22 cellular contexts compared by ENCODE assay signal in the genomic region with DNA sequence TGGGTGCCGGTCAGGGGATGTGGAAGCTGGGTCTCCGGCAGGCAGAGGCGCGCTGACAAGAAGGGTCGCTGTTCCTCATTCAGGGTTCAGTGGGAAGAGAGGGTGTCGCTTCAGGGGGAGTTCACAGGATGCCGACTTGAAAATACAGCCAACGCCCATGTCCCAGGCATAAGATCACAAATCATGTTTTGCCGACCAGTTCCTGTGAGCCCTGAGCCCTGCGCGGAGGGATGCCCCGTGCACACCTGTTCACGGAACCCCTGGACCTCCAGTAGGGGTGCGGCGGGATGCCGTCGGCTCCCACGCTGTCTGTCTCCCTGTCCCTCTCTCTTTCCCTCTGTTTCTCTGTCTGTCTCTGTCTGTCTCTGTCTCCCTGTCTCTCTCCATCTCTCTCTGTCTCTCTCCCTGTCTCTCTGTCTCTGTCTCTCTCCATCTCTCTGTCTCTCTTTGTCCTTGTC. TPM values are rescaled to one million over a fixed set of nuclear protein-coding genes. Genes with fewer than 3 reads are reported as not detected.
DNase-seq lines count a peak whose midpoint lies in the region; ATAC-seq, FAIRE-seq and TF ChIP-seq lines count a peak whose summit lies in the region.
"Had no signal": no experiment of that assay in that cellular context is flagged by ENCODE, and none has a peak within 500 bp of the region (broad histone marks: within the 10 kb centered on the region; RNA-seq: fewer than 3 reads in every experiment).

No MANE protein-coding gene starts in this region.

- H4K5ac ChIP-seq in H1 (ENCODE audit: insufficient read length, low read depth, low read length), result no peak overlapping the region

- ATAC-seq in CD4-positive, CD25-positive, alpha-beta regulatory T cell (ENCODE audit: low read depth in 2 of 2), result no peak
- ATAC-seq in HG03280 (IDR thresholded peaks at IDR 0.05; ENCODE audit: unreplicated experiment) (no peak), GM21515 (IDR thresholded peaks at IDR 0.05; ENCODE audit: unreplicated experiment) (no peak)

- no peaks in the 10 kb centered on the region for H3K9me3 ChIP-seq in CD4-positive, CD25-positive, alpha-beta regulatory T cell (ENCODE audit: control insufficient read depth in 2 of 2, low read length in 2 of 2)
- H3K9me3 ChIP-seq in OCI-LY3 (ENCODE audit: insufficient read depth, low read length) (no peaks in the 10 kb centered on the region), H1 (ENCODE audit: insufficient read depth in 2 of 2, low read depth in 1 of 2, low read length in 1 of 2) (no peaks in the 10 kb centered on the region)
- H3K9me3 ChIP-seq: ascending aorta, BE2C, vagina had no signal

- H2BK15ac ChIP-seq in H1 (ENCODE audit: low read length), result peak overlapping the region; percentile 81; the same call in 1 of the 2 replicates

- no peak overlapping the region for H3K23ac ChIP-seq in H1 (ENCODE audit: insufficient read length)

- H2BK5ac ChIP-seq in H1 (ENCODE audit: low read depth, low read length), result 0 out of 2 replicates have a peak overlapping the region, but pooled peaks have one; percentile 16

- FAIRE-seq in H1 (lab: Jason Lieb, UNC), result peak; percentile 81

- no peak for TF ChIP-seq POLR2A in H1 (IDR thresholded peaks at IDR 0.05; ENCODE audit: control extremely low read depth in 1 of 2, low read depth in 2 of 2, low read length in 2 of 2)

- peaks cover 4% of the 10 kb centered on the region; the same call in 1 of the 2 replicates for H3K23me2 ChIP-seq in H1 (ENCODE audit: low read depth, low read length)

- no peak overlapping the region for H3K18ac ChIP-seq in H1 (ENCODE audit: extremely low read depth, low read length)

- H3K4me3 ChIP-seq in CD4-positive, CD25-positive, alpha-beta regulatory T cell (ENCODE audit: low read depth, low read length), result no peak overlapping the region
- H3K4me3 ChIP-seq in OCI-LY3 (ENCODE audit: low read length) (peak overlapping the region; percentile 77; the same call in 1 of the 2 replicates), H1 (ENCODE audit: extremely low read depth in 1 of 4, insufficient read depth in 2 of 4, low read depth in 3 of 4, low read length in 4 of 4) (no peak overlapping the region)
- H3K4me3 ChIP-seq: ascending aorta, GM23338, hepatocyte, vagina had no signal

- peak overlapping the region; percentile 52 to 98 (median 86) for H3K27ac Mint-ChIP-seq in CD4-positive, CD25-positive, alpha-beta regulatory T cell
- H3K27ac Mint-ChIP-seq: activated T-cell treated with anti-CD3 and anti-CD28 coated beads, Interleukin-2, amount 50 U/mL, for 24 hours; GM23338; WTC11 had no signal

- no peaks in the 10 kb centered on the region for H3K27me3 ChIP-seq in CD4-positive, CD25-positive, alpha-beta regulatory T cell (ENCODE audit: control insufficient read depth, insufficient read depth, low read length)
- H3K27me3 ChIP-seq in OCI-LY3 (ENCODE audit: low read depth, low read length) (peaks cover 15% of the 10 kb centered on the region), H1 (replicated peaks in 1 of 4; ENCODE audit: control insufficient read depth in 3 of 4, extremely low read depth in 1 of 4, insufficient read depth in 3 of 4, low read length in 3 of 4) (peaks cover 0 to 3% (median 0%) of the 10 kb centered on the region in 4 experiments; a peak in 2 of 7 replicates)
- H3K27me3 ChIP-seq: ascending aorta, BE2C, hepatocyte, vagina had no signal

- H4K20me1 ChIP-seq in OCI-LY3 (ENCODE audit: insufficient read depth, low read length) (no peaks in the 10 kb centered on the region), H1 (replicated peaks in 1 of 2; ENCODE audit: control insufficient read depth in 1 of 2, insufficient read depth in 2 of 2, low read length in 2 of 2) (no peaks in the 10 kb centered on the region)

- H3K4me1 ChIP-seq in CD4-positive, CD25-positive, alpha-beta regulatory T cell (ENCODE audit: control insufficient read depth, insufficient read depth, low read length, poor library complexity, severe bottlenecking), result no peaks in the 10 kb centered on the region
- H3K4me1 ChIP-seq in OCI-LY3 (ENCODE audit: low read length) (peaks cover 68% of the 10 kb centered on the region), H1 (replicated peaks in 1 of 4; ENCODE audit: control insufficient read depth in 3 of 4, insufficient read depth in 4 of 4, low read length in 3 of 4) (peaks cover 0 to 21% (median 14%) of the 10 kb centered on the region in 4 experiments; a peak in 6 of 7 replicates)
- H3K4me1 ChIP-seq: ascending aorta, BE2C, parathyroid adenoma, vagina had no signal

- H3K9ac ChIP-seq in OCI-LY3 (ENCODE audit: low read length), result peak overlapping the region; percentile 50; the same call in 1 of the 2 replicates
- no peak overlapping the region for H3K9ac ChIP-seq in H1 (replicated peaks in 1 of 4; ENCODE audit: extremely low read depth in 1 of 4, low read depth in 3 of 4, low read length in 3 of 4)
- H3K9ac ChIP-seq: parathyroid adenoma had no signal

- H3K36me3 Mint-ChIP-seq in CD4-positive, CD25-positive, alpha-beta regulatory T cell, result no peaks in the 10 kb centered on the region

- peak overlapping the region; percentile 74 for H4K91ac ChIP-seq in H1 (replicated peaks; ENCODE audit: insufficient read length, low read length)

- peaks cover 0 to 1% (median 0%) of the 10 kb centered on the region in 7 donors for H3K9me3 Mint-ChIP-seq in CD4-positive, CD25-positive, alpha-beta regulatory T cell
- H3K9me3 Mint-ChIP-seq: activated T-cell treated with anti-CD3 and anti-CD28 coated beads, Interleukin-2, amount 50 U/mL, for 24 hours; GM23338 had no signal

- peaks cover 9% of the 10 kb centered on the region for H3K27me3 Mint-ChIP-seq in CD4-positive, CD25-positive, alpha-beta regulatory T cell

- H2BK12ac ChIP-seq in H1 (ENCODE audit: low read depth, low read length), result peak overlapping the region; percentile 60; the same call in 1 of the 2 replicates

- peak overlapping the region in 1 of 4 donors; percentile 21 for H3K4me3 Mint-ChIP-seq in CD4-positive, CD25-positive, alpha-beta regulatory T cell
- H3K4me3 Mint-ChIP-seq: activated T-cell treated with anti-CD3 and anti-CD28 coated beads, Interleukin-2, amount 50 U/mL, for 24 hours; GM23338; WTC11 had no signal

- H2AK5ac ChIP-seq in H1 (ENCODE audit: low read depth, low read length), result no peak overlapping the region

- H3K56ac ChIP-seq in H1 (replicated peaks; ENCODE audit: insufficient read length, low read depth, low read length), result no peak overlapping the region

- H2BK120ac ChIP-seq in H1 (replicated peaks; ENCODE audit: low read depth, low read length), result no peak overlapping the region

- TF ChIP-seq CTCF in OCI-LY3 (IDR thresholded peaks at IDR 0.05; ENCODE audit: low read depth, low read length), result no peak
- TF ChIP-seq CTCF in H1 (IDR thresholded peaks at IDR 0.05; ENCODE audit: control extremely low read depth in 1 of 3, insufficient read depth in 1 of 3, low read depth in 1 of 3, low read length in 3 of 3), result no peak

- TF ChIP-seq RAD21 in H1 (IDR thresholded peaks at IDR 0.05 in 1 of 2, conservative IDR thresholded peaks at IDR 0.05 in 1 of 2; ENCODE audit: low read depth in 2 of 2, low read length in 2 of 2), result no peak

- POLR2A ChIA-PET in H1 (lab: Charles Lee; ENCODE audit: partially characterized antibody), result no interaction called here

- H3K4me2 ChIP-seq in OCI-LY3 (ENCODE audit: low read length) (peak overlapping the region; percentile 100), H1 (ENCODE audit: insufficient read depth in 1 of 2, low read depth in 2 of 2, low read length in 2 of 2) (no peak overlapping the region)
- H3K4me2 ChIP-seq: GM23338, hepatocyte had no signal

- WGBS in H1 (ENCODE audit: extremely low coverage in 1 of 2, insufficient coverage in 1 of 2, insufficient read length in 1 of 2, insufficient replicate concordance in 2 of 2, low coverage in 1 of 2, low lambda C conversion rate in 2 of 2, missing lambda C conversion rate in 1 of 2), 2 experiments, result 95% methylated on average over 18 of the region's 18 CpGs; no CpG with 5 or more reads in 1 of the 2 experiments

- H3K27ac ChIP-seq in CD4-positive, CD25-positive, alpha-beta regulatory T cell (ENCODE audit: insufficient read depth, low read length, poor library complexity, severe bottlenecking), result no peak overlapping the region
- H3K27ac ChIP-seq in OCI-LY3 (ENCODE audit: low read length) (peak overlapping the region; percentile 92; the same call in 1 of the 2 replicates), H1 (ENCODE audit: low read depth, low read length) (no peak overlapping the region)
- H3K27ac ChIP-seq: ascending aorta, hepatocyte, parathyroid adenoma, vagina had no signal

- CTCF ChIA-PET in H1 (lab: Charles Lee; ENCODE audit: partially characterized antibody), result no interaction called here

- H3K36me3 ChIP-seq in CD4-positive, CD25-positive, alpha-beta regulatory T cell (ENCODE audit: control insufficient read depth, insufficient read depth, low read length), result no peaks in the 10 kb centered on the region
- H3K36me3 ChIP-seq in OCI-LY3 (replicated peaks; ENCODE audit: low read depth, low read length) (no peaks in the 10 kb centered on the region), H1 (ENCODE audit: control insufficient read depth in 2 of 4, insufficient read depth in 4 of 4, low read length in 3 of 4) (no peaks in the 10 kb centered on the region)
- H3K36me3 ChIP-seq: ascending aorta, BE2C, vagina had no signal

- H2BK20ac ChIP-seq in H1 (ENCODE audit: low read length), result no peak overlapping the region

- no peaks in the 10 kb centered on the region for H3K79me1 ChIP-seq in H1 (ENCODE audit: low read depth, low read length)

- H4K8ac ChIP-seq in H1 (ENCODE audit: extremely low read depth, insufficient read depth, low read length), result no peak overlapping the region

- H3K79me2 ChIP-seq in OCI-LY3 (ENCODE audit: low read length) (no peaks in the 10 kb centered on the region), H1 (ENCODE audit: control insufficient read depth in 1 of 2, insufficient read depth in 2 of 2, low read length in 2 of 2) (no peaks in the 10 kb centered on the region)
- H3K79me2 ChIP-seq: hepatocyte, parathyroid adenoma had no signal

- no peak overlapping the region for H3K14ac ChIP-seq in H1 (ENCODE audit: insufficient read length)

- DNase-seq in SKM-1 (lab: John Stamatoyannopoulos, UW; ENCODE audit: unreplicated experiment) (peak; percentile 23), SKM-1 treated with dmso at 0.1 percent for 144 hours (lab: John Stamatoyannopoulos, UW; ENCODE audit: unreplicated experiment) (no peak), H1 (ENCODE audit: low read depth in 1 of 2, low spot score in 2 of 2) (no peak), OCI-M1 (lab: John Stamatoyannopoulos, UW) (no peak)
- DNase-seq in CD4-positive, CD25-positive, alpha-beta regulatory T cell, result peak in 1 of 3 donors; percentile 63
- DNase-seq: 8988T; activated naive CD4-positive, alpha-beta T cell treated with anti-CD3 and anti-CD28 coated beads, Interleukin-2, amount 50 U/mL, for 16 hours; activated T-cell treated with anti-CD3 and anti-CD28 coated beads, Interleukin-2, amount 50 U/mL, for 24 hours; BE2C; foreskin fibroblast; Kasumi-1; NCI-H1105 treated with DMSO at 0.1 percent for 48 hours had no signal

- peaks cover 0 to 35% (median 7%) of the 10 kb centered on the region in 4 donors for H3K4me1 Mint-ChIP-seq in CD4-positive, CD25-positive, alpha-beta regulatory T cell

- no peak for TF ChIP-seq EP300 in H1 (IDR thresholded peaks at IDR 0.05; ENCODE audit: borderline replicate concordance in 1 of 2, low read depth in 2 of 2, low read length in 2 of 2)

- H3K4ac ChIP-seq in H1 (replicated peaks; ENCODE audit: insufficient read length, low read depth, low read length), result no peak overlapping the region

- H2AFZ ChIP-seq in OCI-LY3 (ENCODE audit: low read depth, low read length) (no peak overlapping the region), H1 (ENCODE audit: low read length) (no peak overlapping the region)
- H2AFZ ChIP-seq: GM23338, hepatocyte, parathyroid adenoma had no signal

RNA-seq across cellular contexts. Expression of a gene that starts 26.8 kb away (rescaled TPM):
- total RNA-seq in CD4-positive, CD25-positive, alpha-beta regulatory T cell, result not detected
- polyA plus RNA-seq in CD4-positive, CD25-positive, alpha-beta regulatory T cell, result under 1 TPM in 2 of 4 donors, not detected in 2; 0.08 to 0.12 TPM
- total RNA-seq in H1 (2021; fragmentation: NEBNext Ultra II Directional; extraction: Animal tissue kit (Norgen Biotek cat#: 25700)), result 2.9 and 3.1 TPM in 2 replicates
- polyA plus RNA-seq in H1 (2011; rRNA removed), result 2.6 and 4.2 TPM in 2 replicates
- polyA plus RNA-seq in H1 (2011; cell fraction: cytosol; rRNA removed), result 1.3 TPM
- polyA plus RNA-seq in H1 (2011; cell fraction: nucleus; rRNA removed), result 8.4 TPM
- polyA plus RNA-seq in H1 (2012, experiment 1 of 2), result 1.2 to 3.8 TPM (median 2.8 TPM) in 4 replicates
- 1.3 TPM for polyA plus RNA-seq in H1 (2012, experiment 2 of 2)
- polyA plus RNA-seq in H1 (2013, experiment 1 of 2), result 2.1 TPM
- polyA plus RNA-seq in H1 (2013, experiment 2 of 2), result 2.3 TPM
- polyA minus RNA-seq in H1 (2011; rRNA and poly(A)+ RNA removed), result 1.9 and 3.5 TPM in 2 replicates
- polyA minus RNA-seq in H1 (2011; cell fraction: cytosol; rRNA and poly(A)+ RNA removed), result 3.4 TPM
- 6.7 TPM for polyA minus RNA-seq in H1 (2011; cell fraction: nucleus; rRNA and poly(A)+ RNA removed)
- total RNA-seq: ascending aorta, epithelial cell of proximal tubule had no signal

RNA-seq across cellular contexts. Expression of a gene that starts 29.2 kb away (rescaled TPM):
- 37.1 TPM for total RNA-seq in CD4-positive, CD25-positive, alpha-beta regulatory T cell
- 10 to 100 TPM; 27.9 to 36.5 (median 33.2) TPM for polyA plus RNA-seq in CD4-positive, CD25-positive, alpha-beta regulatory T cell
- 29.7 and 30.3 TPM in 2 replicates for total RNA-seq in H1 (2021; fragmentation: NEBNext Ultra II Directional; extraction: Animal tissue kit (Norgen Biotek cat#: 25700))
- polyA plus RNA-seq in H1 (2011; rRNA removed), result 50.7 and 66.4 TPM in 2 replicates
- 54.2 TPM for polyA plus RNA-seq in H1 (2011; cell fraction: cytosol; rRNA removed)
- 183 TPM for polyA plus RNA-seq in H1 (2011; cell fraction: nucleus; rRNA removed)
- 29.1 to 37.1 TPM (median 32.3 TPM) in 4 replicates for polyA plus RNA-seq in H1 (2012, experiment 1 of 2)
- polyA plus RNA-seq in H1 (2012, experiment 2 of 2), result 26.5 TPM
- polyA plus RNA-seq in H1 (2013, experiment 1 of 2), result 23.2 TPM
- polyA plus RNA-seq in H1 (2013, experiment 2 of 2), result 21.4 TPM
- 32.3 and 34.3 TPM in 2 replicates for polyA minus RNA-seq in H1 (2011; rRNA and poly(A)+ RNA removed)
- 25.3 TPM for polyA minus RNA-seq in H1 (2011; cell fraction: cytosol; rRNA and poly(A)+ RNA removed)
- 44.8 TPM for polyA minus RNA-seq in H1 (2011; cell fraction: nucleus; rRNA and poly(A)+ RNA removed)

RNA-seq across cellular contexts. Expression of a gene that starts 54.3 kb away (rescaled TPM):
- 26.9 TPM for total RNA-seq in CD4-positive, CD25-positive, alpha-beta regulatory T cell
- polyA plus RNA-seq in CD4-positive, CD25-positive, alpha-beta regulatory T cell, result 10 to 100 TPM; 34.3 to 35.9 (median 35.1) TPM
- 21.7 and 22.2 TPM in 2 replicates for total RNA-seq in H1 (2021; fragmentation: NEBNext Ultra II Directional; extraction: Animal tissue kit (Norgen Biotek cat#: 25700))
- polyA plus RNA-seq in H1 (2011; rRNA removed), result 19.8 and 22.3 TPM in 2 replicates
- polyA plus RNA-seq in H1 (2011; cell fraction: cytosol; rRNA removed), result 21.1 TPM
- 10.8 TPM for polyA plus RNA-seq in H1 (2011; cell fraction: nucleus; rRNA removed)
- 17.4 to 21.5 TPM (median 21.1 TPM) in 4 replicates for polyA plus RNA-seq in H1 (2012, experiment 1 of 2)
- polyA plus RNA-seq in H1 (2012, experiment 2 of 2), result 23.7 TPM
- 13.6 TPM for polyA plus RNA-seq in H1 (2013, experiment 1 of 2)
- polyA plus RNA-seq in H1 (2013, experiment 2 of 2), result 13.7 TPM
- polyA minus RNA-seq in H1 (2011; rRNA and poly(A)+ RNA removed), result 15.2 and 19.2 TPM in 2 replicates
- 15.5 TPM for polyA minus RNA-seq in H1 (2011; cell fraction: cytosol; rRNA and poly(A)+ RNA removed)
- 6.6 TPM for polyA minus RNA-seq in H1 (2011; cell fraction: nucleus; rRNA and poly(A)+ RNA removed)
